ENCODE assay signal across 1 cellular context in genomic region chr7:123995617-123996326, GRCh38.
TF ChIP-seq lines count a peak whose summit lies in the region.

No MANE protein-coding gene starts in this region.

TF ChIP-seq in WTC11, 78 proteins besides CTCF, POLR2A, EP300 and RAD21 (continued from another document):
- TF ChIP-seq HMGA2 (CRISPR knock-in tag; IDR thresholded peaks at IDR 0.05) (no peak), ZMAT4 (CRISPR knock-in tag; IDR thresholded peaks at IDR 0.05) (no peak), ZNF263 (CRISPR knock-in tag; IDR thresholded peaks at IDR 0.05; ENCODE audit: low read depth) (no peak), MAX (CRISPR knock-in tag; IDR thresholded peaks at IDR 0.05) (no peak), JAZF1 (CRISPR knock-in tag; IDR thresholded peaks at IDR 0.05) (no peak), ZNF396 (CRISPR knock-in tag; IDR thresholded peaks at IDR 0.05; ENCODE audit: borderline replicate concordance) (no peak), TP53 (CRISPR knock-in tag; IDR thresholded peaks at IDR 0.05) (no peak), ZNF423 (CRISPR knock-in tag; IDR thresholded peaks at IDR 0.05) (no peak), ATF6 (CRISPR knock-in tag; IDR thresholded peaks at IDR 0.05) (no peak), JUN (CRISPR knock-in tag; IDR thresholded peaks at IDR 0.05) (no peak), ZNF532 (CRISPR knock-in tag; IDR thresholded peaks at IDR 0.05; ENCODE audit: borderline replicate concordance) (no peak)
